13 cellular contexts compared by ENCODE assay signal in the genomic region with DNA sequence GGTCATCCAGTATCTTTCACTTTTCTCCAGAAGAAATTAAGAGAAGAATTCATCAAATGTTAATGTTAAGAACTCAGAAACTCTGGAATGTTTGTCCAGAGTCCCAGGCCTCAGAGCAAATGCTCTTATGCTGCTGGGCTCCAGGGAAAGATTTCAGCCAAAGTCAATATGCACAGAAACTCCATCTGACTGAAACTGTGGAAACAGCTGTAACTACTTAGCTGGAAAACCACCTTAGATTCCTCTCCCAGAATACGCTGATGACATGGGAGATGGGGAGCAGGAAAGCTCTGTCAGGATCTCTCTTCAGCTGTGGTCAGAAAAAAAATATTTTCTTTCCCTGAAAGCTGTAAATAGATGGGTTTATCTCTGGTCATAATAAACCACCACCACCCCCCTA.
DNase-seq lines count a peak whose midpoint lies in the region; ATAC-seq and TF ChIP-seq lines count a peak whose summit lies in the region.
"Had no signal": no experiment of that assay in that cellular context is flagged by ENCODE, and none has a peak within 500 bp of the region (broad histone marks: within the 10 kb centered on the region; RNA-seq: fewer than 3 reads in every experiment).

No MANE protein-coding gene starts in this region.

- peak overlapping the region; percentile 82 for H3K27ac Mint-ChIP-seq in osteocyte (ENCODE audit: unreplicated experiment)
- no peak overlapping the region for H3K27ac Mint-ChIP-seq in activated CD4-positive, alpha-beta memory T cell treated with anti-CD3 and anti-CD28 coated beads, Interleukin-2, amount 10 ng/mL, durations not matched to agents 7 days and 5 days

- DNase-seq in Daoy (ENCODE audit: low read depth) (peak; percentile 53), SHP77 (lab: John Stamatoyannopoulos, UW) (peak; percentile 71 to 76), fibroblast of villous mesenchyme (ENCODE audit: low read depth) (peak; percentile 57), osteocyte (ENCODE audit: extremely low spot score, unreplicated experiment) (no peak)
- DNase-seq in activated CD4-positive, alpha-beta memory T cell treated with anti-CD3 and anti-CD28 coated beads, Interleukin-2, amount 10 ng/mL, durations not matched to agents 7 days and 5 days: no peak
- DNase-seq in stimulated activated naive CD4-positive, alpha-beta T cell (lab: John Stamatoyannopoulos, UW): no peak
- DNase-seq: NCI-H345, SIG-M5, sigmoid colon had no signal

- POLR2A ChIA-PET in activated CD4-positive, alpha-beta memory T cell treated with anti-CD3 and anti-CD28 coated beads, Interleukin-2, amount 10 ng/mL, durations not matched to agents 7 days and 5 days (lab: Charles Lee): no interaction called here

- CTCF ChIA-PET in activated CD4-positive, alpha-beta memory T cell treated with anti-CD3 and anti-CD28 coated beads, Interleukin-2, amount 10 ng/mL, durations not matched to agents 7 days and 5 days (lab: Charles Lee): no interaction called here

- ATAC-seq in HG03520 (IDR thresholded peaks at IDR 0.05; ENCODE audit: unreplicated experiment) (no peak), GM21423 (IDR thresholded peaks at IDR 0.05; ENCODE audit: unreplicated experiment) (no peak)
- ATAC-seq: gastroesophageal sphincter, GM12878 had no signal

- H3K4me3 ChIP-seq in fibroblast of villous mesenchyme (ENCODE audit: low read depth, low read length): no peak overlapping the region
- H3K4me3 ChIP-seq: gastroesophageal sphincter, GM12878, sigmoid colon had no signal

- H3K4me3 Mint-ChIP-seq in osteocyte (ENCODE audit: unreplicated experiment): no peak overlapping the region
- H3K4me3 Mint-ChIP-seq in activated CD4-positive, alpha-beta memory T cell treated with anti-CD3 and anti-CD28 coated beads, Interleukin-2, amount 10 ng/mL, durations not matched to agents 7 days and 5 days: no peak overlapping the region

- H3K36me3 Mint-ChIP-seq in osteocyte (ENCODE audit: unreplicated experiment): peaks cover 32% of the 10 kb centered on the region
- H3K36me3 Mint-ChIP-seq in activated CD4-positive, alpha-beta memory T cell treated with anti-CD3 and anti-CD28 coated beads, Interleukin-2, amount 10 ng/mL, durations not matched to agents 7 days and 5 days (ENCODE audit: low read depth): no peaks in the 10 kb centered on the region

- TF ChIP-seq CTCF in fibroblast of villous mesenchyme (IDR thresholded peaks at IDR 0.05; ENCODE audit: insufficient read depth, low read depth, low read length) (no peak), osteocyte (IDR thresholded peaks at IDR 0.05) (no peak)

- peaks cover 14% of the 10 kb centered on the region for H3K9me3 Mint-ChIP-seq in osteocyte (ENCODE audit: unreplicated experiment)
- H3K9me3 Mint-ChIP-seq in activated CD4-positive, alpha-beta memory T cell treated with anti-CD3 and anti-CD28 coated beads, Interleukin-2, amount 10 ng/mL, durations not matched to agents 7 days and 5 days: no peaks in the 10 kb centered on the region

- H3K27me3 Mint-ChIP-seq in osteocyte (ENCODE audit: unreplicated experiment): no peaks in the 10 kb centered on the region
- no peaks in the 10 kb centered on the region for H3K27me3 Mint-ChIP-seq in activated CD4-positive, alpha-beta memory T cell treated with anti-CD3 and anti-CD28 coated beads, Interleukin-2, amount 10 ng/mL, durations not matched to agents 7 days and 5 days

- H3K4me1 Mint-ChIP-seq in osteocyte (ENCODE audit: unreplicated experiment): peaks cover 46% of the 10 kb centered on the region
- no peaks in the 10 kb centered on the region for H3K4me1 Mint-ChIP-seq in activated CD4-positive, alpha-beta memory T cell treated with anti-CD3 and anti-CD28 coated beads, Interleukin-2, amount 10 ng/mL, durations not matched to agents 7 days and 5 days

Comparison
In these comparisons a context has a peak if more than half of its experiments do, and no peak if none do; other contexts are left out.
1. DNase-seq: peak in Daoy (single experiment), SHP77 (2 of 2) and fibroblast of villous mesenchyme (single experiment); none in osteocyte (single experiment), activated CD4-positive, alpha-beta memory T cell treated with anti-CD3 and anti-CD28 coated beads, Interleukin-2, amount 10 ng/mL, durations not matched to agents 7 days and 5 days (single experiment) and stimulated activated naive CD4-positive, alpha-beta T cell (0 of 6).